8 cellular contexts compared by ENCODE assay signal in genomic region chr3:49939858-49940666, GRCh38. TPM values are rescaled to one million over a fixed set of nuclear protein-coding genes. Genes with fewer than 3 reads are reported as not detected.
DNase-seq lines count a peak whose midpoint lies in the region; ATAC-seq, FAIRE-seq and TF ChIP-seq lines count a peak whose summit lies in the region.

Gene RBM6 (plus strand): TSS chr3:49940150. CDS start chr3:49962642, 22,492 bp downstream.

- no peaks in the 10 kb centered on the region for H3K9me3 ChIP-seq in KOPT-K1 (ENCODE audit: insufficient read depth, low read length, poor library complexity, severe bottlenecking)
- no peaks in the 10 kb centered on the region for H3K9me3 ChIP-seq in esophagus muscularis mucosa
- H3K9me3 ChIP-seq in muscle layer of duodenum (ENCODE audit: control insufficient read depth in 1 of 2, low read length in 2 of 2): no peaks in the 10 kb centered on the region

- H3K36me3 Mint-ChIP-seq in activated T-cell treated with anti-CD3 and anti-CD28 coated beads, Interleukin-2, amount 50 U/mL, for 72 hours (ENCODE audit: insufficient read depth in 2 of 2): peaks cover 4 to 10% of the 10 kb centered on the region in 2 donors

- peak within 1 kb of the TSS; percentile 91 to 95 for H3K4me3 Mint-ChIP-seq in activated T-cell treated with anti-CD3 and anti-CD28 coated beads, Interleukin-2, amount 50 U/mL, for 72 hours

- H3K27ac Mint-ChIP-seq in activated T-cell treated with anti-CD3 and anti-CD28 coated beads, Interleukin-2, amount 50 U/mL, for 72 hours: peak within 1 kb of the TSS; percentile 89

- TF ChIP-seq EP300 in esophagus muscularis mucosa (IDR thresholded peaks at IDR 0.05): no peak

- H3K9me3 Mint-ChIP-seq in activated T-cell treated with anti-CD3 and anti-CD28 coated beads, Interleukin-2, amount 50 U/mL, for 72 hours: no peaks in the 10 kb centered on the region

- H3K4me1 ChIP-seq in esophagus muscularis mucosa (peaks cover 23 to 34% (median 27%) of the 10 kb centered on the region in 4 donors), muscle layer of duodenum (ENCODE audit: control insufficient read depth in 1 of 2, insufficient read depth in 2 of 2, low read length in 2 of 2) (peaks cover 4 to 12% of the 10 kb centered on the region in 2 donors)

- H3K27me3 Mint-ChIP-seq in activated T-cell treated with anti-CD3 and anti-CD28 coated beads, Interleukin-2, amount 50 U/mL, for 72 hours (ENCODE audit: low read depth): no peaks in the 10 kb centered on the region

- intact Hi-C loops in esophagus muscularis mucosa (cut with DNase I): loop anchor here (2.0 kb wide), 1 partner anchor 149 kb away; the partner anchor contains the start of gene RBM5

- H3K4me3 ChIP-seq in esophagus muscularis mucosa (peak within 1 kb of the TSS; percentile 75 to 91 (median 88)), muscle layer of duodenum (ENCODE audit: low read depth in 1 of 2, low read length in 2 of 2) (peak within 1 kb of the TSS; percentile 78 to 91)

- peak; percentile 78 for FAIRE-seq in RCC 7860 (lab: Jason Lieb, UNC)

- TF ChIP-seq POLR2A in esophagus muscularis mucosa (IDR thresholded peaks at IDR 0.05; ENCODE audit: low read depth): peak; percentile 89

- H3K36me3 ChIP-seq in KOPT-K1 (ENCODE audit: insufficient read depth, low read length) (peaks cover 20% of the 10 kb centered on the region), esophagus muscularis mucosa (peaks cover 0 to 3% (median 0%) of the 10 kb centered on the region in 4 donors), muscle layer of duodenum (ENCODE audit: control insufficient read depth in 1 of 2, insufficient read depth in 2 of 2, low read length in 2 of 2) (no peaks in the 10 kb centered on the region)

- ATAC-seq in GM21786 (IDR thresholded peaks at IDR 0.05; ENCODE audit: unreplicated experiment): peak; percentile 92
- peak; percentile 96 to 97 for ATAC-seq in activated T-cell treated with anti-CD3 and anti-CD28 coated beads, Interleukin-2, amount 50 U/mL, for 72 hours (replicated peaks in 1 of 2)

- H3K4me1 Mint-ChIP-seq in activated T-cell treated with anti-CD3 and anti-CD28 coated beads, Interleukin-2, amount 50 U/mL, for 72 hours (ENCODE audit: low read depth): peaks cover 28% of the 10 kb centered on the region

- H3K27ac ChIP-seq in KOPT-K1 (ENCODE audit: low read depth, low read length, poor library complexity, severe bottlenecking): peak within 1 kb of the TSS; percentile 87
- peak within 1 kb of the TSS; percentile 95 to 98 (median 96) for H3K27ac ChIP-seq in esophagus muscularis mucosa (replicated peaks in 1 of 4)
- peak within 1 kb of the TSS; percentile 83 for H3K27ac ChIP-seq in muscle layer of duodenum (ENCODE audit: low read length)

- DNase-seq in DMS79 (lab: John Stamatoyannopoulos, UW): peak; percentile 86
- peak; percentile 91 for DNase-seq in RCC 7860 (ENCODE audit: low spot score)
- DNase-seq in activated T-cell treated with anti-CD3 and anti-CD28 coated beads, Interleukin-2, amount 50 U/mL, for 72 hours: peak; percentile 96 to 97
- DNase-seq in esophagus muscularis mucosa (ENCODE audit: extremely low spot score): peak; percentile 99
- peak; percentile 91 to 94 for DNase-seq in stimulated activated CD8-positive, alpha-beta memory T cell treated with anti-CD3 and anti-CD28 coated beads, Interleukin-7, amount 100 ng/mL, for 4 hours (ENCODE audit: low read depth in 2 of 2)

- no peaks in the 10 kb centered on the region for H3K27me3 ChIP-seq in esophagus muscularis mucosa
- H3K27me3 ChIP-seq in muscle layer of duodenum (ENCODE audit: low read depth, low read length): no peaks in the 10 kb centered on the region

- TF ChIP-seq CTCF in esophagus muscularis mucosa (IDR thresholded peaks at IDR 0.05): peak in 1 of 3 experiments; percentile 17

- 0% methylated on average over 14 of the region's 74 CpGs for WGBS in esophagus muscularis mucosa

RNA-seq across cellular contexts. Expression of gene RBM6, which starts in this region (rescaled TPM):
- 10 to 100 TPM; 57.4 to 70.4 TPM for total RNA-seq in activated T-cell treated with anti-CD3 and anti-CD28 coated beads, Interleukin-2, amount 50 U/mL, for 72 hours
- total RNA-seq in esophagus muscularis mucosa: 100 to 1,000 TPM in 1 of 4 donors, 10 to 100 TPM in 3; 57.9 to 100 (median 66.9) TPM

Comparison
In these comparisons a context has a peak if more than half of its experiments do, and no peak if none do; other contexts are left out.
1. Peak in every context shown above with its lines: DNase-seq, ATAC-seq, H3K4me3 ChIP-seq and H3K27ac ChIP-seq.